1 cellular context compared by ENCODE assay signal in the genomic region with DNA sequence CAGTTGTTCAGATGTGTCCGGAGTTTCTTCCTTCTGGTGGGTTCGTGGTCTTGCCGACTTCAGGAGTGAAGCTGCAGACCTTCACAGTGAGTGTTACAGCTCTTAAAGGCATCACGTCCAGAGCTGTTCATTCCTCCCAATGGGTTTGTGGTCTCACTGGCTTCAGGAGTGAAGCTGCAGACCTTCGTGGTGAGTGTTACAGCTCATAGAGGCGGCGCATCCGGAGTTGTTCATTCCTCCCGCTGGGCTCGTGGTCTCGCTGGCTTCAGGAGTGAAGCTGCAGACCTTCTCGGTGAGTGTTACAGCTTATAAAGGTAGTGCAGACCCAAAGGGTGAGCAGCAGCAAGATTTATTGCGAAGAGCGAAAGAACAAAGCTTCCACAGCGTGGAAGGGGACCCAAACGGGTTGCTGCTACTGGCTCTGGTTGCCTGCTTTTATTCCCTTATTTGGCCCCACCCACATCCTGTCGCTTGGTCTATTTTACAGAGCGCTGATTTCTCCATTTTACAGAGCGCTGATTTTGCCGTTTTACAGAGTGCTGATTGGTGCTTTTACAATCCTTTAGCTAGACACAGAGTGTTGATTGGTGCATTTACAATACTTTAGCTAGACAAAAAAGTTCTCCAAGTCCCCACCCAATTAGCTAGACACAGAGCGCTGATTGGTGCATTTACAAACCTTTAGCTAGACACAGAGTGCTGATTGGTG.
TF ChIP-seq lines count a peak whose summit lies in the region.
"Not testable (repeated sequence)": the region's sequence is repeated elsewhere in the genome, so short reads cannot be mapped to it uniquely, and the experiment has no call there.

No MANE protein-coding gene starts in this region.

TF ChIP-seq in HepG2, 621 proteins besides CTCF, POLR2A, EP300 and RAD21 (continues in another document):
- TF ChIP-seq, protein P1, sequence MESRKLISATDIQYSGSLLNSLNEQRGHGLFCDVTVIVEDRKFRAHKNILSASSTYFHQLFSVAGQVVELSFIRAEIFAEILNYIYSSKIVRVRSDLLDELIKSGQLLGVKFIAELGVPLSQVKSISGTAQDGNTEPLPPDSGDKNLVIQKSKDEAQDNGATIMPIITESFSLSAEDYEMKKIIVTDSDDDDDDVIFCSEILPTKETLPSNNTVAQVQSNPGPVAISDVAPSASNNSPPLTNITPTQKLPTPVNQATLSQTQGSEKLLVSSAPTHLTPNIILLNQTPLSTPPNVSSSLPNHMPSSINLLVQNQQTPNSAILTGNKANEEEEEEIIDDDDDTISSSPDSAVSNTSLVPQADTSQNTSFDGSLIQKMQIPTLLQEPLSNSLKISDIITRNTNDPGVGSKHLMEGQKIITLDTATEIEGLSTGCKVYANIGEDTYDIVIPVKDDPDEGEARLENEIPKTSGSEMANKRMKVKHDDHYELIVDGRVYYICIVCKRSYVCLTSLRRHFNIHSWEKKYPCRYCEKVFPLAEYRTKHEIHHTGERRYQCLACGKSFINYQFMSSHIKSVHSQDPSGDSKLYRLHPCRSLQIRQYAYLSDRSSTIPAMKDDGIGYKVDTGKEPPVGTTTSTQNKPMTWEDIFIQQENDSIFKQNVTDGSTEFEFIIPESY (CRISPR knock-in tag; IDR thresholded peaks at IDR 0.05): peak; percentile 50; the same call in 1 of the 2 replicates
- TF ChIP-seq DMAP1 (CRISPR knock-in tag; IDR thresholded peaks at IDR 0.05): peak; percentile 54; the same call in 1 of the 2 replicates
- 0 out of 2 replicates have a peak, but pooled peaks have one; percentile 49 for TF ChIP-seq ZNF891 (CRISPR knock-in tag; IDR thresholded peaks at IDR 0.05)
- TF ChIP-seq KAT8 (CRISPR knock-in tag; IDR thresholded peaks at IDR 0.05): 0 out of 2 replicates have a peak, but pooled peaks have one; percentile 44
- TF ChIP-seq ERF (CRISPR knock-in tag; IDR thresholded peaks at IDR 0.05): peak; percentile 50; the same call in 1 of the 2 replicates
- 0 out of 2 replicates have a peak, but pooled peaks have one; percentile 26 for TF ChIP-seq MAX (IDR thresholded peaks at IDR 0.05)
- peak; percentile 64; the same call in 1 of the 2 replicates for TF ChIP-seq ETV5 (CRISPR knock-in tag; IDR thresholded peaks at IDR 0.05; ENCODE audit: borderline replicate concordance)
- TF ChIP-seq, protein P2, sequence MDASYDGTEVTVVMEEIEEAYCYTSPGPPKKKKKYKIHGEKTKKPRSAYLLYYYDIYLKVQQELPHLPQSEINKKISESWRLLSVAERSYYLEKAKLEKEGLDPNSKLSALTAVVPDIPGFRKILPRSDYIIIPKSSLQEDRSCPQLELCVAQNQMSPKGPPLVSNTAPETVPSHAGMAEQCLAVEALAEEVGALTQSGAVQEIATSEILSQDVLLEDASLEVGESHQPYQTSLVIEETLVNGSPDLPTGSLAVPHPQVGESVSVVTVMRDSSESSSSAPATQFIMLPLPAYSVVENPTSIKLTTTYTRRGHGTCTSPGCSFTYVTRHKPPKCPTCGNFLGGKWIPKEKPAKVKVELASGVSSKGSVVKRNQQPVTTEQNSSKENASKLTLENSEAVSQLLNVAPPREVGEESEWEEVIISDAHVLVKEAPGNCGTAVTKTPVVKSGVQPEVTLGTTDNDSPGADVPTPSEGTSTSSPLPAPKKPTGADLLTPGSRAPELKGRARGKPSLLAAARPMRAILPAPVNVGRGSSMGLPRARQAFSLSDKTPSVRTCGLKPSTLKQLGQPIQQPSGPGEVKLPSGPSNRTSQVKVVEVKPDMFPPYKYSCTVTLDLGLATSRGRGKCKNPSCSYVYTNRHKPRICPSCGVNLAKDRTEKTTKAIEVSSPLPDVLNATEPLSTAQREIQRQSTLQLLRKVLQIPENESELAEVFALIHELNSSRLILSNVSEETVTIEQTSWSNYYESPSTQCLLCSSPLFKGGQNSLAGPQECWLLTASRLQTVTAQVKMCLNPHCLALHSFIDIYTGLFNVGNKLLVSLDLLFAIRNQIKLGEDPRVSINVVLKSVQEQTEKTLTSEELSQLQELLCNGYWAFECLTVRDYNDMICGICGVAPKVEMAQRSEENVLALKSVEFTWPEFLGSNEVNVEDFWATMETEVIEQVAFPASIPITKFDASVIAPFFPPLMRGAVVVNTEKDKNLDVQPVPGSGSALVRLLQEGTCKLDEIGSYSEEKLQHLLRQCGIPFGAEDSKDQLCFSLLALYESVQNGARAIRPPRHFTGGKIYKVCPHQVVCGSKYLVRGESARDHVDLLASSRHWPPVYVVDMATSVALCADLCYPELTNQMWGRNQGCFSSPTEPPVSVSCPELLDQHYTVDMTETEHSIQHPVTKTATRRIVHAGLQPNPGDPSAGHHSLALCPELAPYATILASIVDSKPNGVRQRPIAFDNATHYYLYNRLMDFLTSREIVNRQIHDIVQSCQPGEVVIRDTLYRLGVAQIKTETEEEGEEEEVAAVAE (CRISPR knock-in tag; IDR thresholded peaks at IDR 0.05; ENCODE audit: borderline replicate concordance): peak; percentile 40; the same call in 1 of the 2 replicates
- 0 out of 2 replicates have a peak, but pooled peaks have one; percentile 21 for TF ChIP-seq ZNF777 (CRISPR knock-in tag; IDR thresholded peaks at IDR 0.05)
- TF ChIP-seq FOXA3 (CRISPR knock-in tag; IDR thresholded peaks at IDR 0.05): 0 out of 2 replicates have a peak, but pooled peaks have one; percentile 4
- TF ChIP-seq KDM2A (CRISPR knock-in tag; IDR thresholded peaks at IDR 0.05; ENCODE audit: borderline replicate concordance, low read depth): peak; percentile 55
- TF ChIP-seq IRF2 (CRISPR knock-in tag; IDR thresholded peaks at IDR 0.05): 0 out of 2 replicates have a peak, but pooled peaks have one; percentile 24
- peak; percentile 31; the same call in 1 of the 2 replicates for TF ChIP-seq GABPB1 (CRISPR knock-in tag; IDR thresholded peaks at IDR 0.05)
- TF ChIP-seq HMGXB4 (CRISPR knock-in tag; IDR thresholded peaks at IDR 0.05; ENCODE audit: borderline replicate concordance in 1 of 2, low read depth in 1 of 2): 0 out of 4 replicates have a peak, but pooled peaks of 1 of the 2 experiments have one; percentile 35
- TF ChIP-seq, protein P3, sequence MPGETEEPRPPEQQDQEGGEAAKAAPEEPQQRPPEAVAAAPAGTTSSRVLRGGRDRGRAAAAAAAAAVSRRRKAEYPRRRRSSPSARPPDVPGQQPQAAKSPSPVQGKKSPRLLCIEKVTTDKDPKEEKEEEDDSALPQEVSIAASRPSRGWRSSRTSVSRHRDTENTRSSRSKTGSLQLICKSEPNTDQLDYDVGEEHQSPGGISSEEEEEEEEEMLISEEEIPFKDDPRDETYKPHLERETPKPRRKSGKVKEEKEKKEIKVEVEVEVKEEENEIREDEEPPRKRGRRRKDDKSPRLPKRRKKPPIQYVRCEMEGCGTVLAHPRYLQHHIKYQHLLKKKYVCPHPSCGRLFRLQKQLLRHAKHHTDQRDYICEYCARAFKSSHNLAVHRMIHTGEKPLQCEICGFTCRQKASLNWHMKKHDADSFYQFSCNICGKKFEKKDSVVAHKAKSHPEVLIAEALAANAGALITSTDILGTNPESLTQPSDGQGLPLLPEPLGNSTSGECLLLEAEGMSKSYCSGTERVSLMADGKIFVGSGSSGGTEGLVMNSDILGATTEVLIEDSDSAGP (CRISPR knock-in tag; IDR thresholded peaks at IDR 0.05; ENCODE audit: borderline replicate concordance): 0 out of 2 replicates have a peak, but pooled peaks have one; percentile 44
- TF ChIP-seq NFYC (CRISPR knock-in tag; IDR thresholded peaks at IDR 0.05): peak; percentile 74
- peak; percentile 78; the same call in 1 of the 2 replicates for TF ChIP-seq ZMYM2 (CRISPR knock-in tag; IDR thresholded peaks at IDR 0.05)
- TF ChIP-seq GATAD1 (CRISPR knock-in tag; IDR thresholded peaks at IDR 0.05): 0 out of 2 replicates have a peak, but pooled peaks have one; percentile 17
- peak; percentile 35; the same call in 1 of the 2 replicates for TF ChIP-seq ZNF709 (CRISPR knock-in tag; IDR thresholded peaks at IDR 0.05)
- TF ChIP-seq, protein P4, sequence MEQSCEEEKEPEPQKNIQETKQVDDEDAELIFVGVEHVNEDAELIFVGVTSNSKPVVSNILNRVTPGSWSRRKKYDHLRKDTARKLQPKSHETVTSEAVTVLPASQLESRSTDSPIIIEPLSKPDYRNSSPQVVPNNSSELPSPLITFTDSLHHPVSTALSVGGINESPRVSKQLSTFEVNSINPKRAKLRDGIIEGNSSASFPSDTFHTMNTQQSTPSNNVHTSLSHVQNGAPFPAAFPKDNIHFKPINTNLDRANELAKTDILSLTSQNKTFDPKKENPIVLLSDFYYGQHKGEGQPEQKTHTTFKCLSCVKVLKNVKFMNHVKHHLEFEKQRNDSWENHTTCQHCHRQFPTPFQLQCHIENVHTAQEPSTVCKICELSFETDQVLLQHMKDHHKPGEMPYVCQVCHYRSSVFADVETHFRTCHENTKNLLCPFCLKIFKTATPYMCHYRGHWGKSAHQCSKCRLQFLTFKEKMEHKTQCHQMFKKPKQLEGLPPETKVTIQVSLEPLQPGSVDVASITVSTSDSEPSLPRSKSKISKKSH (CRISPR knock-in tag; IDR thresholded peaks at IDR 0.05; ENCODE audit: borderline replicate concordance): peak; percentile 59; the same call in 1 of the 2 replicates
- not testable (repeated sequence) for TF ChIP-seq LCORL (IDR thresholded peaks at IDR 0.05)
- TF ChIP-seq LCORL (CRISPR knock-in tag; IDR thresholded peaks at IDR 0.05): peak; percentile 39; the same call in 1 of the 2 replicates
- TF ChIP-seq, protein P5, sequence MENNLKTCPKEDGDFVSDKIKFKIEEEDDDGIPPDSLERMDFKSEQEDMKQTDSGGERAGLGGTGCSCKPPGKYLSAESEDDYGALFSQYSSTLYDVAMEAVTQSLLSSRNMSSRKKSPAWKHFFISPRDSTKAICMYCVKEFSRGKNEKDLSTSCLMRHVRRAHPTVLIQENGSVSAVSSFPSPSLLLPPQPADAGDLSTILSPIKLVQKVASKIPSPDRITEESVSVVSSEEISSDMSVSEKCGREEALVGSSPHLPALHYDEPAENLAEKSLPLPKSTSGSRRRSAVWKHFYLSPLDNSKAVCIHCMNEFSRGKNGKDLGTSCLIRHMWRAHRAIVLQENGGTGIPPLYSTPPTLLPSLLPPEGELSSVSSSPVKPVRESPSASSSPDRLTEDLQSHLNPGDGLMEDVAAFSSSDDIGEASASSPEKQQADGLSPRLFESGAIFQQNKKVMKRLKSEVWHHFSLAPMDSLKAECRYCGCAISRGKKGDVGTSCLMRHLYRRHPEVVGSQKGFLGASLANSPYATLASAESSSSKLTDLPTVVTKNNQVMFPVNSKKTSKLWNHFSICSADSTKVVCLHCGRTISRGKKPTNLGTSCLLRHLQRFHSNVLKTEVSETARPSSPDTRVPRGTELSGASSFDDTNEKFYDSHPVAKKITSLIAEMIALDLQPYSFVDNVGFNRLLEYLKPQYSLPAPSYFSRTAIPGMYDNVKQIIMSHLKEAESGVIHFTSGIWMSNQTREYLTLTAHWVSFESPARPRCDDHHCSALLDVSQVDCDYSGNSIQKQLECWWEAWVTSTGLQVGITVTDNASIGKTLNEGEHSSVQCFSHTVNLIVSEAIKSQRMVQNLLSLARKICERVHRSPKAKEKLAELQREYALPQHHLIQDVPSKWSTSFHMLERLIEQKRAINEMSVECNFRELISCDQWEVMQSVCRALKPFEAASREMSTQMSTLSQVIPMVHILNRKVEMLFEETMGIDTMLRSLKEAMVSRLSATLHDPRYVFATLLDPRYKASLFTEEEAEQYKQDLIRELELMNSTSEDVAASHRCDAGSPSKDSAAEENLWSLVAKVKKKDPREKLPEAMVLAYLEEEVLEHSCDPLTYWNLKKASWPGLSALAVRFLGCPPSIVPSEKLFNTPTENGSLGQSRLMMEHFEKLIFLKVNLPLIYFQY (CRISPR knock-in tag; IDR thresholded peaks at IDR 0.05; ENCODE audit: borderline replicate concordance): peak; percentile 80
- 0 out of 2 replicates have a peak, but pooled peaks have one; percentile 34 for TF ChIP-seq PHF8 (CRISPR knock-in tag; IDR thresholded peaks at IDR 0.05)
- peak; percentile 27; the same call in 1 of the 2 replicates for TF ChIP-seq PHF21A (CRISPR knock-in tag; IDR thresholded peaks at IDR 0.05)
- TF ChIP-seq, protein P6, sequence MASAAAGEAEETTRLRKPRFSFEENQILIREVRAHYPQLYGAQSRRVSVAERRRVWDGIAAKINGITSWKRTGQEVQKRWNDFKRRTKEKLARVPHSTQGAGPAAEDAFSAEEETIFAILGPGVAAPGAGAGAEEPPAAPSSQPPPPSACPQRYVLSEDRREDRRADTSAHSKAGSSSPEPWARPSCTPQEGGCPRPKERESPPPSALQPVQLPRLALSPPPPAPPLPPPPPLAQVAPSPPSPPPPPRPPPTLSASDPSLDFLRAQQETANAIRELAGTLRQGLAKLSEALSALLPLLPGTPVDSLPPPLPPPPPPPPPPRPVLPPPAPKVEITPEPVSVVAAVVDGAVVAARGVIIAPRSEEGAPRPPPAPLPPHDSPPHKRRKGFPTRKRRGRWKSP (CRISPR knock-in tag; IDR thresholded peaks at IDR 0.05): 0 out of 2 replicates have a peak, but pooled peaks have one; percentile 54
- TF ChIP-seq MLX (CRISPR knock-in tag; IDR thresholded peaks at IDR 0.05): peak; percentile 25; the same call in 1 of the 2 replicates
- TF ChIP-seq NRL (CRISPR knock-in tag; IDR thresholded peaks at IDR 0.05; ENCODE audit: borderline replicate concordance): peak; percentile 75; the same call in 1 of the 2 replicates
- 0 out of 2 replicates have a peak, but pooled peaks have one; percentile 46 for TF ChIP-seq ZNF335 (CRISPR knock-in tag; IDR thresholded peaks at IDR 0.05)
- 0 out of 2 replicates have a peak, but pooled peaks have one; percentile 30 for TF ChIP-seq ARHGAP35 (CRISPR knock-in tag; IDR thresholded peaks at IDR 0.05; ENCODE audit: borderline replicate concordance)
- TF ChIP-seq MED1 (CRISPR knock-in tag; IDR thresholded peaks at IDR 0.05): 0 out of 2 replicates have a peak, but pooled peaks have one; percentile 20
- TF ChIP-seq ZNF431 (CRISPR knock-in tag; IDR thresholded peaks at IDR 0.05; ENCODE audit: borderline replicate concordance, low read depth): 0 out of 2 replicates have a peak, but pooled peaks have one; percentile 33
- peak; percentile 41; the same call in 1 of the 2 replicates for TF ChIP-seq ZSCAN9 (CRISPR knock-in tag; IDR thresholded peaks at IDR 0.05; ENCODE audit: borderline replicate concordance)
- peak; percentile 79 for TF ChIP-seq SRF (IDR thresholded peaks at IDR 0.05; ENCODE audit: low read depth, low read length)
- TF ChIP-seq KLF6 (CRISPR knock-in tag; IDR thresholded peaks at IDR 0.05): peak; percentile 54; the same call in 1 of the 2 replicates
- peak; percentile 48; the same call in 1 of the 2 replicates for TF ChIP-seq ZMYM3 (CRISPR knock-in tag; IDR thresholded peaks at IDR 0.05)
- TF ChIP-seq MXD4 (CRISPR knock-in tag; IDR thresholded peaks at IDR 0.05): 0 out of 2 replicates have a peak, but pooled peaks have one; percentile 40
